14 cellular contexts compared by ENCODE assay signal in the genomic region with DNA sequence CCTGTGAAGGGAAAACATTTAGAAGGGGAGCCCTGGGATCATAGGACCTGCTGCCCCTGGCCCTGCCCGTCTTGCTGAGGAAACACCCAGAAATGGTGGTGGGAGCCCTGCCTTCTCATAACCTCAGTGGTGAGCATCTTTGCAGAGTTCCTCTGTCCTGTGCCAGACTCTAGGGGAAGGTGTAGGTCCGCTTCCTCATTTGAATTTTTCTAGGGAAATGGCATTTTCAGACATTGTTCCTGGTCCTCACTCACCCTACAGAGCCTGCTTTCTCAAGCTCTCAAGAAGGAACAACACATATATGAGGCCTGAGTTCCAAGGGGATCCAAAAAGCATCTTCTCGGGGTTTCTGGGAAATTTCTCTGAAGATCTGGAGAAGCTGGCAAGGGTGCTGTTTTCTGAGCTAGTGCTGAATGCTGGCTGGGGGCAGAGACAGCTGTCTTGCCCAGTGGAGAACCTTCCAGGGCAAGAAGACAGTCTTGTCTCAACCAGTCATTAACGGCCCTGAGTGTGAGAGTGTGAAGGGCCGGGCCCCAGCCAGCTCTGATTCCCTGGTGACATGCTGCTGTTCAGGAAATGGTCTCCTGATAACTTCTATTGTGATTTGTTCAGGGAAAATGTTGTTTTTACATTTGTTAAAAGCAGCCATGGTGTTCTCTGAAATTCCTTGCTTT. TPM values are rescaled to one million over a fixed set of nuclear protein-coding genes. Genes with fewer than 3 reads are reported as not detected.
A peak's percentile ranks its signal among the peaks of the same experiment; 100 is the strongest.
DNase-seq lines count a peak whose midpoint lies in the region; ATAC-seq and TF ChIP-seq lines count a peak whose summit lies in the region.
"Had no signal": no experiment of that assay in that cellular context is flagged by ENCODE, and none has a peak within 500 bp of the region (broad histone marks: within the 10 kb centered on the region; RNA-seq: fewer than 3 reads in every experiment).

No MANE protein-coding gene starts in this region.

- no peak overlapping the region for H2AFZ ChIP-seq in SK-N-SH (ENCODE audit: low read depth)

- H3K4me2 ChIP-seq in SK-N-SH = no peak overlapping the region

- H3K9me3 ChIP-seq in SK-N-SH = no peaks in the 10 kb centered on the region
- H3K9me3 ChIP-seq in uterus = no peaks in the 10 kb centered on the region
- H3K9me3 ChIP-seq: left lung had no signal

- POLR2A ChIA-PET in SK-N-SH (lab: Yijun Ruan, JAX) = no interaction called here

- H3K79me2 ChIP-seq in SK-N-SH (ENCODE audit: insufficient read depth) = no peaks in the 10 kb centered on the region

- H3K4me1 ChIP-seq in SK-N-SH (ENCODE audit: control insufficient read depth in 1 of 2, insufficient read depth in 2 of 2, low read depth in 1 of 2, low read length in 1 of 2) (peaks cover 0 to 49% of the 10 kb centered on the region in 2 experiments; a peak in 2 of 4 replicates), uterus (no peaks in the 10 kb centered on the region)

- no peak overlapping the region for H3K9ac ChIP-seq in SK-N-SH

- whole genome bisulfite sequencing in SK-N-SH (ENCODE audit: low lambda C conversion rate) = 45% methylated on average over 4 of the region's 5 CpGs

- DNase-seq in SK-N-SH (no peak), dermis blood vessel endothelial cell (peak; percentile 17), medulla oblongata (ENCODE audit: extremely low spot score) (peak; percentile 35), uterus (no peak), NCI-H146 (lab: John Stamatoyannopoulos, UW) (no peak), DMS114 treated with DMSO at 0.1 percent for 48 hours (lab: John Stamatoyannopoulos, UW; ENCODE audit: unreplicated experiment) (no peak)
- no peak for DNase-seq in central memory CD4-positive, alpha-beta T cell
- DNase-seq: activated CD4-positive, alpha-beta memory T cell treated with anti-CD3 and anti-CD28 coated beads, Interleukin-2, amount 10 ng/mL, durations not matched to agents 7 days and 5 days; DMS53; left lung; NCI-H1105 treated with DMSO at 0.1 percent for 48 hours; NCI-H69 had no signal

- H3K27ac ChIP-seq in SK-N-SH (ENCODE audit: low read depth in 2 of 2, low read length in 1 of 2) (peak overlapping the region in 1 of 2 experiments; percentile 36; a peak in 2 of 4 replicates), uterus (peak overlapping the region; percentile 2 to 37)

- no peak for TF ChIP-seq RAD21 in SK-N-SH (IDR thresholded peaks at IDR 0.05; ENCODE audit: low read length)

- H3K9me2 ChIP-seq in SK-N-SH = no peaks in the 10 kb centered on the region

- H3K36me3 ChIP-seq in SK-N-SH (replicated peaks in 1 of 2; ENCODE audit: control insufficient read depth in 1 of 2, insufficient read depth in 2 of 2, low read length in 1 of 2) = no peaks in the 10 kb centered on the region
- no peaks in the 10 kb centered on the region for H3K36me3 ChIP-seq in uterus
- H3K36me3 ChIP-seq: left lung had no signal

- TF ChIP-seq POLR2A in uterus (IDR thresholded peaks at IDR 0.05) = no peak

- CTCF ChIA-PET in SK-N-SH (lab: Yijun Ruan, JAX) = interaction anchor here (0.6 to 1.2 kb wide), 4 partner anchors 15 to 284 kb away, joined by 3 read pairs; no protein-coding TSS in a partner anchor

- H3F3A ChIP-seq in SK-N-SH (replicated peaks; ENCODE audit: insufficient read depth) = no peaks in the 10 kb centered on the region

- TF ChIP-seq CTCF in SK-N-SH (IDR thresholded peaks at IDR 0.05) (no peak), uterus (IDR thresholded peaks at IDR 0.05) (no peak)

- intact Hi-C loops in uterus (cut with DNase I; ENCODE audit: low total_unique reads) = no loop called here

- no peak for ATAC-seq in SK-N-SH treated with all-trans-retinoic acid at 6 μM for 48 hours
- ATAC-seq: left lung had no signal

- H3K27me3 ChIP-seq in SK-N-SH (ENCODE audit: insufficient read depth) (peaks cover 41% of the 10 kb centered on the region), uterus (no peaks in the 10 kb centered on the region)

- no peaks in the 10 kb centered on the region for H4K20me1 ChIP-seq in SK-N-SH (ENCODE audit: insufficient read depth)

- H3K4me3 ChIP-seq in SK-N-SH (ENCODE audit: low read depth in 2 of 2, low read length in 1 of 2) (no peak overlapping the region), uterus (no peak overlapping the region)
- H3K4me3 ChIP-seq: left lung had no signal

- TF ChIP-seq EP300 in SK-N-SH (IDR thresholded peaks at IDR 0.05; ENCODE audit: borderline replicate concordance in 1 of 2, low read depth in 1 of 2, low read length in 1 of 2) = no peak

TF ChIP-seq in SK-N-SH, 30 proteins besides CTCF, POLR2A, EP300 and RAD21 (continues in another document):
- TF ChIP-seq YY1 (IDR thresholded peaks at IDR 0.05; ENCODE audit: low read depth) = no peak
- TF ChIP-seq, protein P1, sequence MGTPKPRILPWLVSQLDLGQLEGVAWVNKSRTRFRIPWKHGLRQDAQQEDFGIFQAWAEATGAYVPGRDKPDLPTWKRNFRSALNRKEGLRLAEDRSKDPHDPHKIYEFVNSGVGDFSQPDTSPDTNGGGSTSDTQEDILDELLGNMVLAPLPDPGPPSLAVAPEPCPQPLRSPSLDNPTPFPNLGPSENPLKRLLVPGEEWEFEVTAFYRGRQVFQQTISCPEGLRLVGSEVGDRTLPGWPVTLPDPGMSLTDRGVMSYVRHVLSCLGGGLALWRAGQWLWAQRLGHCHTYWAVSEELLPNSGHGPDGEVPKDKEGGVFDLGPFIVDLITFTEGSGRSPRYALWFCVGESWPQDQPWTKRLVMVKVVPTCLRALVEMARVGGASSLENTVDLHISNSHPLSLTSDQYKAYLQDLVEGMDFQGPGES (IDR thresholded peaks at IDR 0.05; ENCODE audit: low read depth, low read length) = no peak
- TF ChIP-seq, protein P2, sequence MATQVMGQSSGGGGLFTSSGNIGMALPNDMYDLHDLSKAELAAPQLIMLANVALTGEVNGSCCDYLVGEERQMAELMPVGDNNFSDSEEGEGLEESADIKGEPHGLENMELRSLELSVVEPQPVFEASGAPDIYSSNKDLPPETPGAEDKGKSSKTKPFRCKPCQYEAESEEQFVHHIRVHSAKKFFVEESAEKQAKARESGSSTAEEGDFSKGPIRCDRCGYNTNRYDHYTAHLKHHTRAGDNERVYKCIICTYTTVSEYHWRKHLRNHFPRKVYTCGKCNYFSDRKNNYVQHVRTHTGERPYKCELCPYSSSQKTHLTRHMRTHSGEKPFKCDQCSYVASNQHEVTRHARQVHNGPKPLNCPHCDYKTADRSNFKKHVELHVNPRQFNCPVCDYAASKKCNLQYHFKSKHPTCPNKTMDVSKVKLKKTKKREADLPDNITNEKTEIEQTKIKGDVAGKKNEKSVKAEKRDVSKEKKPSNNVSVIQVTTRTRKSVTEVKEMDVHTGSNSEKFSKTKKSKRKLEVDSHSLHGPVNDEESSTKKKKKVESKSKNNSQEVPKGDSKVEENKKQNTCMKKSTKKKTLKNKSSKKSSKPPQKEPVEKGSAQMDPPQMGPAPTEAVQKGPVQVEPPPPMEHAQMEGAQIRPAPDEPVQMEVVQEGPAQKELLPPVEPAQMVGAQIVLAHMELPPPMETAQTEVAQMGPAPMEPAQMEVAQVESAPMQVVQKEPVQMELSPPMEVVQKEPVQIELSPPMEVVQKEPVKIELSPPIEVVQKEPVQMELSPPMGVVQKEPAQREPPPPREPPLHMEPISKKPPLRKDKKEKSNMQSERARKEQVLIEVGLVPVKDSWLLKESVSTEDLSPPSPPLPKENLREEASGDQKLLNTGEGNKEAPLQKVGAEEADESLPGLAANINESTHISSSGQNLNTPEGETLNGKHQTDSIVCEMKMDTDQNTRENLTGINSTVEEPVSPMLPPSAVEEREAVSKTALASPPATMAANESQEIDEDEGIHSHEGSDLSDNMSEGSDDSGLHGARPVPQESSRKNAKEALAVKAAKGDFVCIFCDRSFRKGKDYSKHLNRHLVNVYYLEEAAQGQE (IDR thresholded peaks at IDR 0.05; ENCODE audit: low read depth, low read length) = peak; percentile 83

TF ChIP-seq in SK-N-SH treated with all-trans-retinoic acid at 6 μM for 48 hours, 23 proteins besides CTCF, POLR2A, EP300 and RAD21:
- TF ChIP-seq GLIS3 (CRISPR knock-in tag; IDR thresholded peaks at IDR 0.05) (no peak), CSDC2 (CRISPR knock-in tag; IDR thresholded peaks at IDR 0.05) (no peak)

RNA-seq across cellular contexts. Expression of a gene that starts 5.6 kb away (rescaled TPM):
- 0.08 and 0.28 TPM in 2 replicates for polyA plus RNA-seq in SK-N-SH (2012; rRNA removed)
- 0.27 and 0.55 TPM in 2 replicates for polyA plus RNA-seq in SK-N-SH (2012; cell fraction: cytosol; rRNA removed)
- polyA plus RNA-seq in SK-N-SH (2012; cell fraction: nucleus; rRNA removed) = 0.11 and 0.43 TPM in 2 replicates
- total RNA-seq in dermis blood vessel endothelial cell (36.2 and 43.7 TPM in 2 replicates), uterus (10 to 100 TPM; 21.2 to 55.2 (median 36.4) TPM)
- total RNA-seq: HT1080 had no signal

Comparison
In these comparisons a context has a peak if more than half of its experiments do, and no peak if none do; other contexts are left out.
1. DNase-seq: peak in dermis blood vessel endothelial cell (single experiment) and medulla oblongata (single experiment); none in SK-N-SH (single experiment), uterus (0 of 2), NCI-H146 (single experiment), DMS114 treated with DMSO at 0.1 percent for 48 hours (single experiment) and central memory CD4-positive, alpha-beta T cell (single experiment).